8 cellular contexts compared by ENCODE assay signal in the genomic region with DNA sequence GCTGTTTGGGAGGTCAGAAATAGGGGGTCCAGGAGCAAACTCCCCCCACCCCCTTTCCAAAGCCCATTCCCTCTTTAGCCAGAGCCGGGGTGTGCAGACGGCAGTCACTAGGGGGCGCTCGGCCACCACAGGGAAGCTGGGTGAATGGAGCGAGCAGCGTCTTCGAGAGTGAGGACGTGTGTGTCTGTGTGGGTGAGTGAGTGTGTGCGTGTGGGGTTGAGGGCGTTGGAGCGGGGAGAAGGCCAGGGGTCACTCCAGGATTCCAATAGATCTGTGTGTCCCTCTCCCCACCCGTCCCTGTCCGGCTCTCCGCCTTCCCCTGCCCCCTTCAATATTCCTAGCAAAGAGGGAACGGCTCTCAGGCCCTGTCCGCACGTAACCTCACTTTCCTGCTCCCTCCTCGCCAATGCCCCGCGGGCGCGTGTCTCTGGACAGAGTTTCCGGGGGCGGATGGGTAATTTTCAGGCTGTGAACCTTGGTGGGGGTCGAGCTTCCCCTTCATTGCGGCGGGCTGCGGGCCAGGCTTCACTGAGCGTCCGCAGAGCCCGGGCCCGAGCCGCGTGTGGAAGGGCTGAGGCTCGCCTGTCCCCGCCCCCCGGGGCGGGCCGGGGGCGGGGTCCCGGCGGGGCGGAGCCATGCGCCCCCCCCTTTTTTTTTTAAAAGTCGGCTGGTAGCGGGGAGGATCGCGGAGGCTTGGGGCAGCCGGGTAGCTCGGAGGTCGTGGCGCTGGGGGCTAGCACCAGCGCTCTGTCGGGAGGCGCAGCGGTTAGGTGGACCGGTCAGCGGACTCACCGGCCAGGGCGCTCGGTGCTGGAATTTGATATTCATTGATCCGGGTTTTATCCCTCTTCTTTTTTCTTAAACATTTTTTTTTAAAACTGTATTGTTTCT. TPM values are rescaled to one million over a fixed set of nuclear protein-coding genes. Genes with fewer than 3 reads are reported as not detected.
DNase-seq lines count a peak whose midpoint lies in the region; FAIRE-seq and TF ChIP-seq lines count a peak whose summit lies in the region.

Gene VEGFA (plus strand): TSS at position 686 of the 891 bp plus-strand sequence.

- DNase-seq in COR-L47 (lab: John Stamatoyannopoulos, UW) (peak; percentile 77), GM20000 (ENCODE audit: low spot score) (peak; percentile 98), HTR-8/SVneo (ENCODE audit: insufficient read length, low spot score) (peak; percentile 90), NOMO-1 treated with dmso at 0.1 percent for 144 hours (lab: John Stamatoyannopoulos, UW; ENCODE audit: unreplicated experiment) (peak; percentile 87), endodermal cell (peak; percentile 96), mesothelial cell of epicardium (ENCODE audit: low spot score in 2 of 2, unreplicated experiment in 2 of 2) (peak; percentile 84 to 96)
- peak; percentile 75 for DNase-seq in activated CD8-positive, alpha-beta memory T cell treated with anti-CD3 and anti-CD28 coated beads, Interleukin-2, amount 50 U/mL, for 1 hour (ENCODE audit: extremely low read depth)
- DNase-seq in stimulated activated CD8-positive, alpha-beta memory T cell treated with anti-CD3 and anti-CD28 coated beads, Interleukin-2, amount 100 ng/mL, for 1 hour (ENCODE audit: low read depth in 2 of 2) = peak; percentile 71 to 83

- H3K27me3 Mint-ChIP-seq in endodermal cell (ENCODE audit: insufficient read depth) (no peaks in the 10 kb centered on the region), mesothelial cell of epicardium (ENCODE audit: low read depth) (no peaks in the 10 kb centered on the region)

- peak within 1 kb of the TSS; percentile 61 for H3K27ac ChIP-seq in endodermal cell (ENCODE audit: low read depth, low read length)

- H3K36me3 Mint-ChIP-seq in endodermal cell (ENCODE audit: low read depth) = peaks cover 12% of the 10 kb centered on the region
- H3K36me3 Mint-ChIP-seq in mesothelial cell of epicardium = peaks cover 2% of the 10 kb centered on the region

- H3K9me3 Mint-ChIP-seq in endodermal cell (no peaks in the 10 kb centered on the region), mesothelial cell of epicardium (no peaks in the 10 kb centered on the region)

- no peak for FAIRE-seq in HTR-8/SVneo (lab: Jason Lieb, UNC)

- H3K4me1 ChIP-seq in endodermal cell (ENCODE audit: control insufficient read depth, insufficient read depth, low read length) = peaks cover 26% of the 10 kb centered on the region

- H3K27me3 ChIP-seq in endodermal cell (ENCODE audit: control insufficient read depth, insufficient read depth, low read length, poor library complexity, severe bottlenecking) = no peaks in the 10 kb centered on the region

- H3K4me3 Mint-ChIP-seq in endodermal cell = peak within 1 kb of the TSS; percentile 97
- peak within 1 kb of the TSS; percentile 99 for H3K4me3 Mint-ChIP-seq in mesothelial cell of epicardium

- no peaks in the 10 kb centered on the region for H3K9me3 ChIP-seq in endodermal cell (ENCODE audit: control insufficient read depth, low read length)

- H3K4me3 ChIP-seq in endodermal cell (ENCODE audit: low read length) = peak within 1 kb of the TSS; percentile 96

- H3K36me3 ChIP-seq in endodermal cell (ENCODE audit: control insufficient read depth, insufficient read depth, low read length) = peaks cover 18% of the 10 kb centered on the region

- WGBS in endodermal cell (ENCODE audit: insufficient coverage in 1 of 2, insufficient read length in 1 of 2), 2 experiments = 0 to 1% methylated on average over 14 to 61 of the region's 62 CpGs

- H3K9ac ChIP-seq in endodermal cell (ENCODE audit: extremely low read depth, low read length, poor library complexity, severe bottlenecking) = peak within 1 kb of the TSS; percentile 83

- H3K4me1 Mint-ChIP-seq in endodermal cell (peaks cover 54% of the 10 kb centered on the region), mesothelial cell of epicardium (peaks cover 47% of the 10 kb centered on the region)

- peak within 1 kb of the TSS; percentile 95 for H3K27ac Mint-ChIP-seq in endodermal cell
- H3K27ac Mint-ChIP-seq in mesothelial cell of epicardium = peak within 1 kb of the TSS; percentile 95

- TF ChIP-seq CTCF in GM20000 (IDR thresholded peaks at IDR 0.05; ENCODE audit: extremely low read depth, missing control alignments) = peak; percentile 98
- peak; percentile 99 for TF ChIP-seq CTCF in endodermal cell (conservative IDR thresholded peaks at IDR 0.05)
- TF ChIP-seq CTCF in mesothelial cell of epicardium (IDR thresholded peaks at IDR 0.05; ENCODE audit: unreplicated experiment) = peak; percentile 91

RNA-seq across cellular contexts. Expression of gene VEGFA, which starts in this region (rescaled TPM):
- 100 to 1,000 TPM; 163 to 254 TPM for total RNA-seq in endodermal cell
- polyA plus RNA-seq in endodermal cell (2013, experiment 1 of 2) = 129 TPM
- 99.2 TPM for polyA plus RNA-seq in endodermal cell (2013, experiment 2 of 2)
- total RNA-seq in mesothelial cell of epicardium = 181 to 186 TPM (median 185 TPM) in 3 replicates

Comparison
In these comparisons a context has a peak if more than half of its experiments do, and no peak if none do; other contexts are left out.
1. Peak in every context shown above with its lines: DNase-seq, H3K4me3 ChIP-seq and H3K27ac ChIP-seq.